ENCODE assay signal across 18 cellular contexts in the genomic region with DNA sequence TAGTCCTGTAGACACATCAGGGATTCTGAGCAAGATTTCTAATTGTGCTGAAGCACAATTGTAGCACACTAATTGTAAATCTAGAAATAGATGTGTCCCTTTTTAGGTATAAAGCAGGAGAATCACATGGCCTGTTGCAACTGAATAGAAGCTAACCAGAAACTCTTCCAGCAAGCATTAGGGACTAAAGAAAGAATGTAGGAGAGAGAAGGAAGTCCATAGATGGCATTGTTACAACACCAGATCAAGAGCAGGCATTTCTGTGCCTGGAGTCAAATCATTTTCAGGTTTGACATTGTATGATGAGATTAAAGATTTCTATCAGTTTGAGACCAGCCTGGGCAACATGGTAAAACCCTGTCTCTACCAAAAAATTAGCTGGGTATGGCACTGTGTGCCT. TPM values are rescaled to one million over a fixed set of nuclear protein-coding genes. Genes with fewer than 3 reads are reported as not detected.
DNase-seq lines count a peak whose midpoint lies in the region; ATAC-seq and TF ChIP-seq lines count a peak whose summit lies in the region.
"Had no signal": no experiment of that assay in that cellular context is flagged by ENCODE, and none has a peak within 500 bp of the region (broad histone marks: within the 10 kb centered on the region; RNA-seq: fewer than 3 reads in every experiment).

No MANE protein-coding gene starts in this region.

- H3K4me3 ChIP-seq in GM23248 (no peak overlapping the region), choroid plexus epithelial cell (ENCODE audit: low read depth, low read length) (no peak overlapping the region), osteoblast (ENCODE audit: insufficient read depth, low read length) (no peak overlapping the region)
- H3K4me3 ChIP-seq: neural progenitor cell, skin epidermis had no signal

- no peak overlapping the region for H3K9ac ChIP-seq in GM23248
- H3K9ac ChIP-seq: neural progenitor cell had no signal

- no peaks in the 10 kb centered on the region for H3K9me3 ChIP-seq in GM23248 (ENCODE audit: low read depth)
- H3K9me3 ChIP-seq in osteoblast (ENCODE audit: low read depth, low read length): no peaks in the 10 kb centered on the region

- H2AFZ ChIP-seq in GM23248 (no peak overlapping the region), osteoblast (ENCODE audit: low read length) (no peak overlapping the region)
- H2AFZ ChIP-seq: neural progenitor cell had no signal

- no peaks in the 10 kb centered on the region for H3K9me2 ChIP-seq in GM23248 (ENCODE audit: insufficient read depth)

- no peaks in the 10 kb centered on the region for H4K20me1 ChIP-seq in GM23248 (ENCODE audit: insufficient read depth)
- no peaks in the 10 kb centered on the region for H4K20me1 ChIP-seq in osteoblast (ENCODE audit: insufficient read depth, low read length)

- H3K27me3 ChIP-seq in GM23248 (replicated peaks; ENCODE audit: insufficient read depth) (no peaks in the 10 kb centered on the region), osteoblast (ENCODE audit: insufficient read depth, low read length) (no peaks in the 10 kb centered on the region)
- H3K27me3 ChIP-seq: neural progenitor cell had no signal

- H3K4me2 ChIP-seq in GM23248 (ENCODE audit: unreplicated experiment) (no peak overlapping the region), osteoblast (ENCODE audit: insufficient read depth, low read length) (peak overlapping the region; percentile 14)
- H3K4me2 ChIP-seq: neural progenitor cell had no signal

- DNase-seq in AG08395 (ENCODE audit: low spot score) (peak; percentile 35), GM23248 (peak; percentile 53), choroid plexus epithelial cell (ENCODE audit: low read depth) (peak; percentile 80), osteoblast (ENCODE audit: insufficient read length, low spot score, missing footprints) (no peak), GM13976 (ENCODE audit: low spot score) (no peak)
- DNase-seq in activated CD4-positive, alpha-beta T cell treated with anti-CD3 and anti-CD28 coated beads for 48 hours: no peak
- DNase-seq: activated B cell treated with CpG ODN at 0.5 μM for 24 hours; activated naive CD4-positive, alpha-beta T cell; DMS153; mesendoderm; NCI-H1436; RPMI8226; T-cell had no signal

- H3K4me1 ChIP-seq in GM23248 (ENCODE audit: insufficient read depth): peaks cover 14% of the 10 kb centered on the region
- H3K4me1 ChIP-seq in osteoblast (ENCODE audit: insufficient read depth, low read length): peaks cover 22% of the 10 kb centered on the region
- H3K4me1 ChIP-seq: neural progenitor cell had no signal

- no peaks in the 10 kb centered on the region for H3K79me2 ChIP-seq in GM23248 (ENCODE audit: insufficient read depth)
- no peaks in the 10 kb centered on the region for H3K79me2 ChIP-seq in osteoblast (ENCODE audit: insufficient read depth, low read length)

- H3K27ac ChIP-seq in GM23248 (peak overlapping the region; percentile 33), osteoblast (ENCODE audit: low read depth, low read length) (peak overlapping the region; percentile 47)
- H3K27ac ChIP-seq: neural progenitor cell, skin epidermis had no signal

- no peak for TF ChIP-seq CTCF in choroid plexus epithelial cell (conservative IDR thresholded peaks at IDR 0.05; ENCODE audit: low read depth, low read length)
- no peak for TF ChIP-seq CTCF in osteoblast (IDR thresholded peaks at IDR 0.05; ENCODE audit: extremely low read depth, low read depth, low read length)
- TF ChIP-seq CTCF in GM13976 (IDR thresholded peaks at IDR 0.05; ENCODE audit: borderline replicate concordance, control extremely low read depth, extremely low read depth, insufficient read depth, missing control alignments): no peak

- in situ Hi-C loops in GM23248 (cut with MboI) (no loop called here), GM13976 (cut with MboI; ENCODE audit: low sequenced_read_pairs, unreplicated experiment) (no loop called here)

- ATAC-seq in HG02840 (IDR thresholded peaks at IDR 0.05; ENCODE audit: low FRiP score, unreplicated experiment) (no peak), GM18909 (IDR thresholded peaks at IDR 0.05; ENCODE audit: poor library complexity, unreplicated experiment) (no peak)
- ATAC-seq: stimulated activated memory B cell treated with anti-CD40 and anti-IgM and Interleukin-4, amounts not matched to agents 10 μg/mL and 1 μg/mL and 100 μg/mL, for 72 hours; T-cell had no signal

- peaks cover 24% of the 10 kb centered on the region; the same call in 1 of the 2 replicates for H3K36me3 ChIP-seq in GM23248 (ENCODE audit: low read depth)
- H3K36me3 ChIP-seq in osteoblast (ENCODE audit: insufficient read depth, low read length): peaks cover 29% of the 10 kb centered on the region

- H3F3A ChIP-seq in GM23248 (ENCODE audit: insufficient read depth): no peaks in the 10 kb centered on the region

RNA-seq across cellular contexts. Expression of gene CALML4, which starts 27.4 kb away (rescaled TPM):
- 0.51 and 2.4 TPM in 2 replicates for total RNA-seq in GM23248 (2014; rRNA removed; shearing (Covaris generic))
- 0.54 and 1.1 TPM in 2 replicates for polyA plus RNA-seq in GM23248 (2016; fragmentation: Nextera tagmentation; extraction: Ambion mirVana)
- total RNA-seq in osteoblast: 1.2 and 2.2 TPM in 2 replicates

RNA-seq across cellular contexts. Expression of gene CLN6, which starts 51.8 kb away (rescaled TPM):
- total RNA-seq in GM23248 (2014; rRNA removed; shearing (Covaris generic)): 12.3 and 17.4 TPM in 2 replicates
- polyA plus RNA-seq in GM23248 (2016; fragmentation: Nextera tagmentation; extraction: Ambion mirVana): 3.8 TPM in 2 replicates
- 15.2 and 20.3 TPM in 2 replicates for total RNA-seq in osteoblast

Comparison
In these comparisons a context has a peak if more than half of its experiments do, and no peak if none do; other contexts are left out.
1. DNase-seq: peak in AG08395 (single experiment), GM23248 (single experiment) and choroid plexus epithelial cell (single experiment); none in osteoblast (single experiment), activated CD4-positive, alpha-beta T cell treated with anti-CD3 and anti-CD28 coated beads for 48 hours (single experiment) and GM13976 (single experiment).